1 cellular context compared by ENCODE assay signal in the genomic region with DNA sequence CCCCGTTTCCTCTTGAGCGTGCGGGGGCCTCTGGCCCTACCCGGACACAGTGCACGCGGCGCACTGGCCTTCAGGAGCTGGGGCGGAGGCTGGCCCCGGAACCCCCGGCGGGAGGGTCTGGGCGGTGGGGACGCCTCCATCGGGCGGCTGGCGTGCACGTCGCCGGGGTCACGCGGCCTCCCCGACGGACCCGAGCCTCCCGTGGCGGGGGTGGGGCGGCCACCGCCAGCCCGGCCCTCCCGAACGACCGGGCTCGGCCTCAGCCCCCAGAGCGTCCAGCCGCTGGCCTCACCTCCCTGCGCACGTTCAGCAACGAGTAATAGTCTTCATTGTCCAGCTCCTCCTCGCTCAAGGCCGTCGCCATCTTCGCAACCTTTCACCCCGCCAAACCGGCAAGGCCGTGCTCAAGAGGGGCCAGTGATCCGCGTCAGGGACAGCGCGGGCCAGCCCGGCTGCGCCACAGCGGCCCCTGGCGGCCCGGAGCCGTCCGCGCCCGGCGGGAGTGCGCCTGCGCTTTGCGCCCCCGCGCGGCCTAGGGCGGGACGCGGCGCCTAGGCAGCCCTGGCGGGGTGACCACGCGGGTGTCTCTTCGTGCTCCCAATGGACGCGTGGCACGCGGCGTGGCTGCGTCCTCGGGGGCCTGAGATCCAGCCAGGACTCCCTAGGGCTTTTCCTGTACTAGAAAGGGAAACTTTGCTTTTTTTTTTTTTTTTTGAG.
TF ChIP-seq lines count a peak whose summit lies in the region.

A gene with protein sequence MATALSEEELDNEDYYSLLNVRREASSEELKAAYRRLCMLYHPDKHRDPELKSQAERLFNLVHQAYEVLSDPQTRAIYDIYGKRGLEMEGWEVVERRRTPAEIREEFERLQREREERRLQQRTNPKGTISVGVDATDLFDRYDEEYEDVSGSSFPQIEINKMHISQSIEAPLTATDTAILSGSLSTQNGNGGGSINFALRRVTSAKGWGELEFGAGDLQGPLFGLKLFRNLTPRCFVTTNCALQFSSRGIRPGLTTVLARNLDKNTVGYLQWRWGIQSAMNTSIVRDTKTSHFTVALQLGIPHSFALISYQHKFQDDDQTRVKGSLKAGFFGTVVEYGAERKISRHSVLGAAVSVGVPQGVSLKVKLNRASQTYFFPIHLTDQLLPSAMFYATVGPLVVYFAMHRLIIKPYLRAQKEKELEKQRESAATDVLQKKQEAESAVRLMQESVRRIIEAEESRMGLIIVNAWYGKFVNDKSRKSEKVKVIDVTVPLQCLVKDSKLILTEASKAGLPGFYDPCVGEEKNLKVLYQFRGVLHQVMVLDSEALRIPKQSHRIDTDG (minus strand): TSS at position 380 of the 717 bp plus-strand sequence. CDS start 16 bp downstream, at position 364.

TF ChIP-seq in HepG2, 621 proteins besides CTCF, POLR2A, EP300 and RAD21 (continued from another document and continues in another):
- TF ChIP-seq, protein P1, sequence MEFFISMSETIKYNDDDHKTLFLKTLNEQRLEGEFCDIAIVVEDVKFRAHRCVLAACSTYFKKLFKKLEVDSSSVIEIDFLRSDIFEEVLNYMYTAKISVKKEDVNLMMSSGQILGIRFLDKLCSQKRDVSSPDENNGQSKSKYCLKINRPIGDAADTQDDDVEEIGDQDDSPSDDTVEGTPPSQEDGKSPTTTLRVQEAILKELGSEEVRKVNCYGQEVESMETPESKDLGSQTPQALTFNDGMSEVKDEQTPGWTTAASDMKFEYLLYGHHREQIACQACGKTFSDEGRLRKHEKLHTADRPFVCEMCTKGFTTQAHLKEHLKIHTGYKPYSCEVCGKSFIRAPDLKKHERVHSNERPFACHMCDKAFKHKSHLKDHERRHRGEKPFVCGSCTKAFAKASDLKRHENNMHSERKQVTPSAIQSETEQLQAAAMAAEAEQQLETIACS (CRISPR knock-in tag; IDR thresholded peaks at IDR 0.05), result peak; percentile 42
- TF ChIP-seq ZBTB7A (CRISPR knock-in tag; IDR thresholded peaks at IDR 0.05) (peak; percentile 94), SMC3 (IDR thresholded peaks at IDR 0.05; ENCODE audit: low read length) (no peak), ZNF768 (CRISPR knock-in tag; IDR thresholded peaks at IDR 0.05) (peak; percentile 84), RBM39 (IDR thresholded peaks at IDR 0.05; ENCODE audit: low read depth, low read length, poor library complexity, severe bottlenecking) (no peak), ZFP82 (CRISPR knock-in tag; IDR thresholded peaks at IDR 0.05; ENCODE audit: borderline replicate concordance) (peak; percentile 94; the same call in 1 of the 2 replicates), ZNF629 (CRISPR knock-in tag; conservative IDR thresholded peaks at IDR 0.05) (peak; percentile 40; the same call in 1 of the 2 replicates), LCORL (IDR thresholded peaks at IDR 0.05) (no peak), LCORL (CRISPR knock-in tag; IDR thresholded peaks at IDR 0.05) (peak; percentile 65; the same call in 1 of the 2 replicates), IRX3 (CRISPR knock-in tag; IDR thresholded peaks at IDR 0.05; ENCODE audit: borderline replicate concordance, low read depth) (peak; percentile 92), ZNF589 (CRISPR knock-in tag; conservative IDR thresholded peaks at IDR 0.05) (peak; percentile 88; the same call in 1 of the 2 replicates), ARNT (IDR thresholded peaks at IDR 0.05) (no peak), ZNF329 (CRISPR knock-in tag; IDR thresholded peaks at IDR 0.05; ENCODE audit: low read depth) (peak; percentile 71), SYNCRIP (IDR thresholded peaks at IDR 0.05; ENCODE audit: insufficient read depth, low read depth, low read length) (no peak), SIX4 (CRISPR knock-in tag; IDR thresholded peaks at IDR 0.05) (peak; percentile 40; the same call in 1 of the 2 replicates), BCL6 (CRISPR knock-in tag; IDR thresholded peaks at IDR 0.05) (peak; percentile 10; the same call in 1 of the 2 replicates), NAIF1 (CRISPR knock-in tag; IDR thresholded peaks at IDR 0.05; ENCODE audit: borderline replicate concordance) (0 out of 2 replicates have a peak, but pooled peaks have one; percentile 64), ZNF775 (CRISPR knock-in tag; IDR thresholded peaks at IDR 0.05; ENCODE audit: borderline replicate concordance) (no peak), NKX3-1 (CRISPR knock-in tag; IDR thresholded peaks at IDR 0.05) (peak; percentile 93), ATF7-NPFF (CRISPR knock-in tag; IDR thresholded peaks at IDR 0.05; ENCODE audit: low read depth) (peak; percentile 96), ERF (CRISPR knock-in tag; IDR thresholded peaks at IDR 0.05) (peak; percentile 75; the same call in 1 of the 2 replicates), ZNF562 (CRISPR knock-in tag; IDR thresholded peaks at IDR 0.05; ENCODE audit: borderline replicate concordance) (peak; percentile 97), ZNF441 (CRISPR knock-in tag; IDR thresholded peaks at IDR 0.05; ENCODE audit: borderline replicate concordance) (peak; percentile 96), HDAC1 (CRISPR knock-in tag; IDR thresholded peaks at IDR 0.05) (peak; percentile 88)
- TF ChIP-seq, protein P2, sequence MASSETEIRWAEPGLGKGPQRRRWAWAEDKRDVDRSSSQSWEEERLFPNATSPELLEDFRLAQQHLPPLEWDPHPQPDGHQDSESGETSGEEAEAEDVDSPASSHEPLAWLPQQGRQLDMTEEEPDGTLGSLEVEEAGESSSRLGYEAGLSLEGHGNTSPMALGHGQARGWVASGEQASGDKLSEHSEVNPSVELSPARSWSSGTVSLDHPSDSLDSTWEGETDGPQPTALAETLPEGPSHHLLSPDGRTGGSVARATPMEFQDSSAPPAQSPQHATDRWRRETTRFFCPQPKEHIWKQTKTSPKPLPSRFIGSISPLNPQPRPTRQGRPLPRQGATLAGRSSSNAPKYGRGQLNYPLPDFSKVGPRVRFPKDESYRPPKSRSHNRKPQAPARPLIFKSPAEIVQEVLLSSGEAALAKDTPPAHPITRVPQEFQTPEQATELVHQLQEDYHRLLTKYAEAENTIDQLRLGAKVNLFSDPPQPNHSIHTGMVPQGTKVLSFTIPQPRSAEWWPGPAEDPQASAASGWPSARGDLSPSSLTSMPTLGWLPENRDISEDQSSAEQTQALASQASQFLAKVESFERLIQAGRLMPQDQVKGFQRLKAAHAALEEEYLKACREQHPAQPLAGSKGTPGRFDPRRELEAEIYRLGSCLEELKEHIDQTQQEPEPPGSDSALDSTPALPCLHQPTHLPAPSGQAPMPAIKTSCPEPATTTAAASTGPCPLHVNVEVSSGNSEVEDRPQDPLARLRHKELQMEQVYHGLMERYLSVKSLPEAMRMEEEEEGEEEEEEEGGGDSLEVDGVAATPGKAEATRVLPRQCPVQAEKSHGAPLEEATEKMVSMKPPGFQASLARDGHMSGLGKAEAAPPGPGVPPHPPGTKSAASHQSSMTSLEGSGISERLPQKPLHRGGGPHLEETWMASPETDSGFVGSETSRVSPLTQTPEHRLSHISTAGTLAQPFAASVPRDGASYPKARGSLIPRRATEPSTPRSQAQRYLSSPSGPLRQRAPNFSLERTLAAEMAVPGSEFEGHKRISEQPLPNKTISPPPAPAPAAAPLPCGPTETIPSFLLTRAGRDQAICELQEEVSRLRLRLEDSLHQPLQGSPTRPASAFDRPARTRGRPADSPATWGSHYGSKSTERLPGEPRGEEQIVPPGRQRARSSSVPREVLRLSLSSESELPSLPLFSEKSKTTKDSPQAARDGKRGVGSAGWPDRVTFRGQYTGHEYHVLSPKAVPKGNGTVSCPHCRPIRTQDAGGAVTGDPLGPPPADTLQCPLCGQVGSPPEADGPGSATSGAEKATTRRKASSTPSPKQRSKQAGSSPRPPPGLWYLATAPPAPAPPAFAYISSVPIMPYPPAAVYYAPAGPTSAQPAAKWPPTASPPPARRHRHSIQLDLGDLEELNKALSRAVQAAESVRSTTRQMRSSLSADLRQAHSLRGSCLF (CRISPR knock-in tag; IDR thresholded peaks at IDR 0.05; ENCODE audit: borderline replicate concordance), result 0 out of 2 replicates have a peak, but pooled peaks have one; percentile 85
- TF ChIP-seq, protein P3, sequence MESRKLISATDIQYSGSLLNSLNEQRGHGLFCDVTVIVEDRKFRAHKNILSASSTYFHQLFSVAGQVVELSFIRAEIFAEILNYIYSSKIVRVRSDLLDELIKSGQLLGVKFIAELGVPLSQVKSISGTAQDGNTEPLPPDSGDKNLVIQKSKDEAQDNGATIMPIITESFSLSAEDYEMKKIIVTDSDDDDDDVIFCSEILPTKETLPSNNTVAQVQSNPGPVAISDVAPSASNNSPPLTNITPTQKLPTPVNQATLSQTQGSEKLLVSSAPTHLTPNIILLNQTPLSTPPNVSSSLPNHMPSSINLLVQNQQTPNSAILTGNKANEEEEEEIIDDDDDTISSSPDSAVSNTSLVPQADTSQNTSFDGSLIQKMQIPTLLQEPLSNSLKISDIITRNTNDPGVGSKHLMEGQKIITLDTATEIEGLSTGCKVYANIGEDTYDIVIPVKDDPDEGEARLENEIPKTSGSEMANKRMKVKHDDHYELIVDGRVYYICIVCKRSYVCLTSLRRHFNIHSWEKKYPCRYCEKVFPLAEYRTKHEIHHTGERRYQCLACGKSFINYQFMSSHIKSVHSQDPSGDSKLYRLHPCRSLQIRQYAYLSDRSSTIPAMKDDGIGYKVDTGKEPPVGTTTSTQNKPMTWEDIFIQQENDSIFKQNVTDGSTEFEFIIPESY (CRISPR knock-in tag; IDR thresholded peaks at IDR 0.05), result no peak
- TF ChIP-seq, protein P4, sequence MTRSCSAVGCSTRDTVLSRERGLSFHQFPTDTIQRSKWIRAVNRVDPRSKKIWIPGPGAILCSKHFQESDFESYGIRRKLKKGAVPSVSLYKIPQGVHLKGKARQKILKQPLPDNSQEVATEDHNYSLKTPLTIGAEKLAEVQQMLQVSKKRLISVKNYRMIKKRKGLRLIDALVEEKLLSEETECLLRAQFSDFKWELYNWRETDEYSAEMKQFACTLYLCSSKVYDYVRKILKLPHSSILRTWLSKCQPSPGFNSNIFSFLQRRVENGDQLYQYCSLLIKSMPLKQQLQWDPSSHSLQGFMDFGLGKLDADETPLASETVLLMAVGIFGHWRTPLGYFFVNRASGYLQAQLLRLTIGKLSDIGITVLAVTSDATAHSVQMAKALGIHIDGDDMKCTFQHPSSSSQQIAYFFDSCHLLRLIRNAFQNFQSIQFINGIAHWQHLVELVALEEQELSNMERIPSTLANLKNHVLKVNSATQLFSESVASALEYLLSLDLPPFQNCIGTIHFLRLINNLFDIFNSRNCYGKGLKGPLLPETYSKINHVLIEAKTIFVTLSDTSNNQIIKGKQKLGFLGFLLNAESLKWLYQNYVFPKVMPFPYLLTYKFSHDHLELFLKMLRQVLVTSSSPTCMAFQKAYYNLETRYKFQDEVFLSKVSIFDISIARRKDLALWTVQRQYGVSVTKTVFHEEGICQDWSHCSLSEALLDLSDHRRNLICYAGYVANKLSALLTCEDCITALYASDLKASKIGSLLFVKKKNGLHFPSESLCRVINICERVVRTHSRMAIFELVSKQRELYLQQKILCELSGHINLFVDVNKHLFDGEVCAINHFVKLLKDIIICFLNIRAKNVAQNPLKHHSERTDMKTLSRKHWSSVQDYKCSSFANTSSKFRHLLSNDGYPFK (CRISPR knock-in tag; IDR thresholded peaks at IDR 0.05; ENCODE audit: borderline replicate concordance), result peak; percentile 84
- TF ChIP-seq, protein P5, sequence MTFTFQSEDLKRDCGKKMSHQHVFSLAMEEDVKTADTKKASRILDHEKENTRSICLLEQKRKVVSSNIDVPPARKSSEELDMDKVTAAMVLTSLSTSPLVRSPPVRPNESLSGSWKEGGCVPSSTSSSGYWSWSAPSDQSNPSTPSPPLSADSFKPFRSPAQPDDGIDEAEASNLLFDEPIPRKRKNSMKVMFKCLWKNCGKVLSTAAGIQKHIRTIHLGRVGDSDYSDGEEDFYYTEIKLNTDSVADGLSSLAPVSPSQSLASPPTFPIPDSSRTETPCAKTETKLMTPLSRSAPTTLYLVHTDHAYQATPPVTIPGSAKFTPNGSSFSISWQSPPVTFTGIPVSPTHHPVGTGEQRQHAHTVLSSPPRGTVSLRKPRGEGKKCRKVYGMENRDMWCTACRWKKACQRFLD (CRISPR knock-in tag; IDR thresholded peaks at IDR 0.05; ENCODE audit: borderline replicate concordance), result peak; percentile 77; the same call in 1 of the 2 replicates
- TF ChIP-seq, protein P6, sequence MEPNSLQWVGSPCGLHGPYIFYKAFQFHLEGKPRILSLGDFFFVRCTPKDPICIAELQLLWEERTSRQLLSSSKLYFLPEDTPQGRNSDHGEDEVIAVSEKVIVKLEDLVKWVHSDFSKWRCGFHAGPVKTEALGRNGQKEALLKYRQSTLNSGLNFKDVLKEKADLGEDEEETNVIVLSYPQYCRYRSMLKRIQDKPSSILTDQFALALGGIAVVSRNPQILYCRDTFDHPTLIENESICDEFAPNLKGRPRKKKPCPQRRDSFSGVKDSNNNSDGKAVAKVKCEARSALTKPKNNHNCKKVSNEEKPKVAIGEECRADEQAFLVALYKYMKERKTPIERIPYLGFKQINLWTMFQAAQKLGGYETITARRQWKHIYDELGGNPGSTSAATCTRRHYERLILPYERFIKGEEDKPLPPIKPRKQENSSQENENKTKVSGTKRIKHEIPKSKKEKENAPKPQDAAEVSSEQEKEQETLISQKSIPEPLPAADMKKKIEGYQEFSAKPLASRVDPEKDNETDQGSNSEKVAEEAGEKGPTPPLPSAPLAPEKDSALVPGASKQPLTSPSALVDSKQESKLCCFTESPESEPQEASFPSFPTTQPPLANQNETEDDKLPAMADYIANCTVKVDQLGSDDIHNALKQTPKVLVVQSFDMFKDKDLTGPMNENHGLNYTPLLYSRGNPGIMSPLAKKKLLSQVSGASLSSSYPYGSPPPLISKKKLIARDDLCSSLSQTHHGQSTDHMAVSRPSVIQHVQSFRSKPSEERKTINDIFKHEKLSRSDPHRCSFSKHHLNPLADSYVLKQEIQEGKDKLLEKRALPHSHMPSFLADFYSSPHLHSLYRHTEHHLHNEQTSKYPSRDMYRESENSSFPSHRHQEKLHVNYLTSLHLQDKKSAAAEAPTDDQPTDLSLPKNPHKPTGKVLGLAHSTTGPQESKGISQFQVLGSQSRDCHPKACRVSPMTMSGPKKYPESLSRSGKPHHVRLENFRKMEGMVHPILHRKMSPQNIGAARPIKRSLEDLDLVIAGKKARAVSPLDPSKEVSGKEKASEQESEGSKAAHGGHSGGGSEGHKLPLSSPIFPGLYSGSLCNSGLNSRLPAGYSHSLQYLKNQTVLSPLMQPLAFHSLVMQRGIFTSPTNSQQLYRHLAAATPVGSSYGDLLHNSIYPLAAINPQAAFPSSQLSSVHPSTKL (CRISPR knock-in tag; IDR thresholded peaks at IDR 0.05), result 0 out of 2 replicates have a peak, but pooled peaks have one; percentile 19
- TF ChIP-seq, protein P7, sequence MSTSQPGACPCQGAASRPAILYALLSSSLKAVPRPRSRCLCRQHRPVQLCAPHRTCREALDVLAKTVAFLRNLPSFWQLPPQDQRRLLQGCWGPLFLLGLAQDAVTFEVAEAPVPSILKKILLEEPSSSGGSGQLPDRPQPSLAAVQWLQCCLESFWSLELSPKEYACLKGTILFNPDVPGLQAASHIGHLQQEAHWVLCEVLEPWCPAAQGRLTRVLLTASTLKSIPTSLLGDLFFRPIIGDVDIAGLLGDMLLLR (CRISPR knock-in tag; IDR thresholded peaks at IDR 0.05), result peak; percentile 97
- TF ChIP-seq, protein P8, sequence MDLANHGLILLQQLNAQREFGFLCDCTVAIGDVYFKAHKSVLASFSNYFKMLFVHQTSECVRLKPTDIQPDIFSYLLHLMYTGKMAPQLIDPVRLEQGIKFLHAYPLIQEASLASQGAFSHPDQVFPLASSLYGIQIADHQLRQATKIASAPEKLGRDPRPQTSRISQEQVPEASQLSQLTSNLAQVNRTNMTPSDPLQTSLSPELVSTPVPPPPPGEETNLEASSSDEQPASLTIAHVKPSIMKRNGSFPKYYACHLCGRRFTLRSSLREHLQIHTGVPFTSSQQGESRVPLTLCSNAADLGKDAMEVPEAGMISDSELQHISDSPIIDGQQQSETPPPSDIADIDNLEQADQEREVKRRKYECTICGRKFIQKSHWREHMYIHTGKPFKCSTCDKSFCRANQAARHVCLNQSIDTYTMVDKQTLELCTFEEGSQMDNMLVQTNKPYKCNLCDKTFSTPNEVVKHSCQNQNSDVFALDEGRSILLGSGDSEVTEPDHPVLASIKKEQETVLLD (CRISPR knock-in tag; IDR thresholded peaks at IDR 0.05; ENCODE audit: low read depth), result peak; percentile 95
